33 cellular contexts compared by ENCODE assay signal in genomic region chr9:119074017-119074416, GRCh38.
DNase-seq lines count a peak whose midpoint lies in the region; ATAC-seq lines count a peak whose summit lies in the region.
"Had no signal": no experiment of that assay in that cellular context is flagged by ENCODE, and none has a peak within 500 bp of the region (broad histone marks: within the 10 kb centered on the region; RNA-seq: fewer than 3 reads in every experiment).

No MANE protein-coding gene starts in this region.

- in situ Hi-C loops in KBM-7 (cut with MboI; ENCODE audit: low pct_unique_long_range_greater_than_20kb, low sequenced_read_pairs): no loop called here

- H3K9me3 Mint-ChIP-seq in immature natural killer cell: peaks cover 0 to 16% (median 6%) of the 10 kb centered on the region in 6 donors
- H3K9me3 Mint-ChIP-seq: stimulated activated naive CD8-positive, alpha-beta T cell treated with anti-CD3 and anti-CD28 coated beads, Interleukin-15, Interleukin-2, amounts not matched to agents 100 ng/mL and 50 ng/mL, for 24 hours had no signal

- H3K27ac Mint-ChIP-seq in immature natural killer cell: no peak overlapping the region
- H3K27ac Mint-ChIP-seq: activated naive CD4-positive, alpha-beta T cell treated with anti-CD3 and anti-CD28 coated beads, Interleukin-2, amount 10 ng/mL, durations not matched to agents 7 days and 5 days; activated T-helper 17 cell treated with anti-CD3 and anti-CD28 coated beads, Interleukin-2, amount 50 U/mL, for 72 hours; progenitor cell of endocrine pancreas; stimulated activated naive CD8-positive, alpha-beta T cell treated with anti-CD3 and anti-CD28 coated beads, Interleukin-15, Interleukin-2, amounts not matched to agents 100 ng/mL and 50 ng/mL, for 24 hours had no signal

- peaks cover 0 to 2% (median 0%) of the 10 kb centered on the region in 3 donors for H3K27me3 Mint-ChIP-seq in immature natural killer cell (ENCODE audit: low read depth in 3 of 3)
- H3K27me3 Mint-ChIP-seq: activated naive CD4-positive, alpha-beta T cell treated with anti-CD3 and anti-CD28 coated beads, Interleukin-2, amount 10 ng/mL, durations not matched to agents 7 days and 5 days; activated T-helper 17 cell treated with anti-CD3 and anti-CD28 coated beads, Interleukin-2, amount 50 U/mL, for 72 hours; stimulated activated naive CD8-positive, alpha-beta T cell treated with anti-CD3 and anti-CD28 coated beads, Interleukin-15, Interleukin-2, amounts not matched to agents 100 ng/mL and 50 ng/mL, for 24 hours had no signal

- H3K4me1 Mint-ChIP-seq in immature natural killer cell: no peaks in the 10 kb centered on the region
- H3K4me1 Mint-ChIP-seq: activated naive CD4-positive, alpha-beta T cell treated with anti-CD3 and anti-CD28 coated beads, Interleukin-2, amount 10 ng/mL, durations not matched to agents 7 days and 5 days; activated T-helper 17 cell treated with anti-CD3 and anti-CD28 coated beads, Interleukin-2, amount 50 U/mL, for 72 hours had no signal

- H3K4me3 Mint-ChIP-seq in immature natural killer cell: no peak overlapping the region
- H3K4me3 Mint-ChIP-seq: activated naive CD4-positive, alpha-beta T cell treated with anti-CD3 and anti-CD28 coated beads, Interleukin-2, amount 10 ng/mL, durations not matched to agents 7 days and 5 days; activated T-helper 17 cell treated with anti-CD3 and anti-CD28 coated beads, Interleukin-2, amount 50 U/mL, for 72 hours; stimulated activated naive CD8-positive, alpha-beta T cell treated with anti-CD3 and anti-CD28 coated beads, Interleukin-15, Interleukin-2, amounts not matched to agents 100 ng/mL and 50 ng/mL, for 24 hours had no signal

- ATAC-seq in GM19463 (IDR thresholded peaks at IDR 0.05; ENCODE audit: unreplicated experiment) (peak; percentile 51), GM21786 (IDR thresholded peaks at IDR 0.05; ENCODE audit: unreplicated experiment) (no peak)
- ATAC-seq: activated T-helper 17 cell treated with anti-CD3 and anti-CD28 coated beads, Interleukin-2, amount 50 U/mL, for 72 hours; heart left ventricle; right lobe of liver had no signal

- DNase-seq in GF-D8 (lab: John Stamatoyannopoulos, UW): peak; percentile 8
- DNase-seq in KBM-7: peak; percentile 14
- peak in 2 of 3 donors; percentile 2 to 7 for DNase-seq in immature natural killer cell
- DNase-seq in superior temporal gyrus (ENCODE audit: extremely low spot score): no peak
- no peak for DNase-seq in CD1c-positive myeloid dendritic cell (ENCODE audit: extremely low spot score)
- DNase-seq: ACHN; activated CD4-positive, alpha-beta T cell treated with anti-CD3 and anti-CD28 coated beads for 4 hours; activated naive CD4-positive, alpha-beta T cell treated with anti-CD3 and anti-CD28 coated beads, Interleukin-2, amount 10 ng/mL, durations not matched to agents 7 days and 5 days; amniotic stem cell; BE2C; brain microvascular endothelial cell; DMS153; foreskin melanocyte; heart left ventricle; IMR-90; kidney; NCI-H1105 treated with DMSO at 0.1 percent for 48 hours; NCI-H187 treated with DMSO at 0.1 percent for 48 hours; NCI-H526; right lobe of liver; SJCRH30; spleen; stimulated activated CD4-positive, alpha-beta T cell treated with anti-CD3 and anti-CD28 coated beads, Interleukin-2, amount 100 ng/mL, for 24 hours; SW 1271; T-helper 9 cell; thyroid gland; uterus; WERI-Rb-1 had no signal

- H3K36me3 Mint-ChIP-seq in immature natural killer cell: no peaks in the 10 kb centered on the region
- H3K36me3 Mint-ChIP-seq: activated naive CD4-positive, alpha-beta T cell treated with anti-CD3 and anti-CD28 coated beads, Interleukin-2, amount 10 ng/mL, durations not matched to agents 7 days and 5 days had no signal

Comparison
In these comparisons a context has a peak if more than half of its experiments do, and no peak if none do; other contexts are left out.
1. DNase-seq: peak in GF-D8 (single experiment), KBM-7 (single experiment) and immature natural killer cell (2 of 3); none in superior temporal gyrus (single experiment) and CD1c-positive myeloid dendritic cell (single experiment).